In the genomic region with DNA sequence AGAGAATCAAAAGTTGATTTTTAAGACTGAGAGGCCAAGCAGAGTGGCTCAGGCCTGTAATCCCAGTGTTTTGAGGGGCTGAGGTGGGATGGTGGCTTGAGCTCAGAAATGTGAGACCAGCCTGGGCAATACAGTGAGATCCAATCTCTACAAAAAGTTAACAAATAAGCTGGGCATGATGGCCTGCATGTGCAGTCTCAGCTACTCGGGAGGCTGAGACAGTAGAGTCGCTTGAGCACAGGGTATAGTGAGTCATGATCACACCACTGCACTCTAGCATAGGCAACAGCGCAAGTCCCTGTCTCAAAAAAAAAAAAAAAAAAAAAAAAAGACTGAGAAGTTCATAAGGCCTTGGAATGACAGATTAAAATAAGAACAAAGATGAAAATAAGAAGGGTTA, we compare ENCODE assay signal across 23 cellular contexts.
DNase-seq lines count a peak whose midpoint lies in the region; ATAC-seq, FAIRE-seq and TF ChIP-seq lines count a peak whose summit lies in the region.
"Had no signal": no experiment of that assay in that cellular context is flagged by ENCODE, and none has a peak within 500 bp of the region (broad histone marks: within the 10 kb centered on the region; RNA-seq: fewer than 3 reads in every experiment).

No MANE protein-coding gene starts in this region.

- H3K18ac ChIP-seq in H1 (ENCODE audit: extremely low read depth, low read length) (no peak overlapping the region), mesenchymal stem cell (ENCODE audit: low read depth in 1 of 2, low read length in 2 of 2) (no peak overlapping the region)

- no peak overlapping the region for H4K91ac ChIP-seq in H1 (replicated peaks; ENCODE audit: insufficient read length, low read length)
- H4K91ac ChIP-seq in mesenchymal stem cell (ENCODE audit: low read length) = no peak overlapping the region

- H3K14ac ChIP-seq in H1 (ENCODE audit: insufficient read length) (no peak overlapping the region), mesenchymal stem cell (ENCODE audit: low read length in 2 of 2) (no peak overlapping the region)

- no peak overlapping the region for H3K56ac ChIP-seq in H1 (replicated peaks; ENCODE audit: insufficient read length, low read depth, low read length)

- no peaks in the 10 kb centered on the region for H3K9me3 ChIP-seq in H1 (ENCODE audit: insufficient read depth in 2 of 2, low read depth in 1 of 2, low read length in 1 of 2)
- peaks cover 7% of the 10 kb centered on the region for H3K9me3 ChIP-seq in mesenchymal stem cell (ENCODE audit: control insufficient read depth, low read length)
- H3K9me3 ChIP-seq: A549, MG63 had no signal

- CTCF ChIA-PET in H1 (lab: Charles Lee; ENCODE audit: partially characterized antibody) = interaction anchor here (0.7 kb wide), 1 partner anchor 53 kb away, joined by 3 read pairs; no protein-coding TSS in a partner anchor

- H3K79me2 ChIP-seq in H1 (ENCODE audit: control insufficient read depth in 1 of 2, insufficient read depth in 2 of 2, low read length in 2 of 2) = no peaks in the 10 kb centered on the region

- FAIRE-seq in H1 (lab: Jason Lieb, UNC) = no peak
- FAIRE-seq: A549, GM18507, H54, HepG2, K562 had no signal

- no peak overlapping the region for H3K9ac ChIP-seq in H1 (replicated peaks in 1 of 4; ENCODE audit: extremely low read depth in 1 of 4, low read depth in 3 of 4, low read length in 3 of 4)
- H3K9ac ChIP-seq in mesenchymal stem cell (ENCODE audit: low read length) = no peak overlapping the region

- H2AK5ac ChIP-seq in H1 (ENCODE audit: low read depth, low read length) (no peak overlapping the region), mesenchymal stem cell (ENCODE audit: low read length, severe bottlenecking) (no peak overlapping the region)

- H3K79me1 ChIP-seq in H1 (ENCODE audit: low read depth, low read length) (no peaks in the 10 kb centered on the region), mesenchymal stem cell (replicated peaks; ENCODE audit: low read length, poor library complexity, severe bottlenecking) (no peaks in the 10 kb centered on the region)

- H2BK20ac ChIP-seq in H1 (ENCODE audit: low read length) = no peak overlapping the region

- no peak for TF ChIP-seq EP300 in H1 (IDR thresholded peaks at IDR 0.05; ENCODE audit: borderline replicate concordance in 1 of 2, low read depth in 2 of 2, low read length in 2 of 2)

- H2BK15ac ChIP-seq in H1 (ENCODE audit: low read length) (no peak overlapping the region), mesenchymal stem cell (ENCODE audit: low read depth, poor library complexity, severe bottlenecking) (no peak overlapping the region)

- H3K4me3 ChIP-seq in H1 (ENCODE audit: extremely low read depth in 1 of 4, insufficient read depth in 2 of 4, low read depth in 3 of 4, low read length in 4 of 4) = no peak overlapping the region
- H3K4me3 ChIP-seq in mesenchymal stem cell (ENCODE audit: insufficient read depth in 1 of 2, low read depth in 1 of 2, low read length in 2 of 2) = no peak overlapping the region
- H3K4me3 ChIP-seq: A549, K562, MG63, PC-9 had no signal

- POLR2A ChIA-PET in H1 (lab: Charles Lee; ENCODE audit: partially characterized antibody) = no interaction called here

- WGBS in H1 (ENCODE audit: extremely low coverage in 1 of 2, insufficient coverage in 1 of 2, insufficient read length in 1 of 2, insufficient replicate concordance in 2 of 2, low coverage in 1 of 2, low lambda C conversion rate in 2 of 2, missing lambda C conversion rate in 1 of 2), 2 experiments = 64% methylated on average over 2 of the region's 3 CpGs; no CpG with 5 or more reads in 1 of the 2 experiments
- WGBS in mesenchymal stem cell = 86% methylated on average over 2 of the region's 3 CpGs

- H3K27ac ChIP-seq in H1 (ENCODE audit: low read depth, low read length) = no peak overlapping the region
- no peak overlapping the region for H3K27ac ChIP-seq in mesenchymal stem cell (ENCODE audit: low read length, poor library complexity, severe bottlenecking)
- H3K27ac ChIP-seq: A549, PC-9 had no signal

- H3K4me1 ChIP-seq in H1 (replicated peaks in 1 of 4; ENCODE audit: control insufficient read depth in 3 of 4, insufficient read depth in 4 of 4, low read length in 3 of 4) = no peaks in the 10 kb centered on the region
- no peaks in the 10 kb centered on the region for H3K4me1 ChIP-seq in mesenchymal stem cell (ENCODE audit: control insufficient read depth, insufficient read depth, low read depth, low read length)
- H3K4me1 ChIP-seq: A549 had no signal

- H3K23ac ChIP-seq in H1 (ENCODE audit: insufficient read length) (no peak overlapping the region), mesenchymal stem cell (ENCODE audit: low read length in 2 of 2) (no peak overlapping the region)

- H4K5ac ChIP-seq in H1 (ENCODE audit: insufficient read length, low read depth, low read length) = no peak overlapping the region

- H3K27me3 ChIP-seq in H1 (replicated peaks in 1 of 4; ENCODE audit: control insufficient read depth in 3 of 4, extremely low read depth in 1 of 4, insufficient read depth in 3 of 4, low read length in 3 of 4) (no peaks in the 10 kb centered on the region), mesenchymal stem cell (ENCODE audit: control insufficient read depth in 1 of 2, insufficient read depth in 1 of 2, low read length in 2 of 2) (no peaks in the 10 kb centered on the region)

- H2AFZ ChIP-seq in H1 (ENCODE audit: low read length) = no peak overlapping the region
- H2AFZ ChIP-seq in mesenchymal stem cell (ENCODE audit: low read depth, low read length) = no peak overlapping the region
- H2AFZ ChIP-seq: PC-9 had no signal

- ATAC-seq in GM21528 (IDR thresholded peaks at IDR 0.05; ENCODE audit: low FRiP score, unreplicated experiment) = no peak
- ATAC-seq: A549, HepG2, K562 had no signal

- H3K4ac ChIP-seq in H1 (replicated peaks; ENCODE audit: insufficient read length, low read depth, low read length) (no peak overlapping the region), mesenchymal stem cell (ENCODE audit: low read depth in 1 of 2, low read length in 2 of 2) (no peak overlapping the region)

- H2BK120ac ChIP-seq in H1 (replicated peaks; ENCODE audit: low read depth, low read length) (no peak overlapping the region), mesenchymal stem cell (ENCODE audit: low read depth, low read length) (no peak overlapping the region)

- no peak overlapping the region for H2BK5ac ChIP-seq in H1 (ENCODE audit: low read depth, low read length)
- no peak overlapping the region for H2BK5ac ChIP-seq in mesenchymal stem cell (ENCODE audit: low read depth, low read length, poor library complexity, severe bottlenecking)

- TF ChIP-seq RAD21 in H1 (IDR thresholded peaks at IDR 0.05 in 1 of 2, conservative IDR thresholded peaks at IDR 0.05 in 1 of 2; ENCODE audit: low read depth in 2 of 2, low read length in 2 of 2) = no peak

- no peaks in the 10 kb centered on the region for H3K23me2 ChIP-seq in H1 (ENCODE audit: low read depth, low read length)

- H2BK12ac ChIP-seq in H1 (ENCODE audit: low read depth, low read length) (peak overlapping the region; percentile 53; the same call in 1 of the 2 replicates), mesenchymal stem cell (ENCODE audit: low read length in 2 of 2) (no peak overlapping the region)

- no peak for TF ChIP-seq POLR2A in H1 (IDR thresholded peaks at IDR 0.05; ENCODE audit: control extremely low read depth in 1 of 2, low read depth in 2 of 2, low read length in 2 of 2)

- H3K4me2 ChIP-seq in H1 (ENCODE audit: insufficient read depth in 1 of 2, low read depth in 2 of 2, low read length in 2 of 2) (no peak overlapping the region), mesenchymal stem cell (ENCODE audit: low read length, poor library complexity, severe bottlenecking) (no peak overlapping the region)
- H3K4me2 ChIP-seq: A549, PC-9 had no signal

- H3K36me3 ChIP-seq in H1 (ENCODE audit: control insufficient read depth in 2 of 4, insufficient read depth in 4 of 4, low read length in 3 of 4) = no peaks in the 10 kb centered on the region
- H3K36me3 ChIP-seq in mesenchymal stem cell (ENCODE audit: control insufficient read depth in 1 of 2, insufficient read depth in 2 of 2, low read depth in 1 of 2, low read length in 2 of 2) = no peaks in the 10 kb centered on the region
- H3K36me3 ChIP-seq: MG63 had no signal

- no peaks in the 10 kb centered on the region for H4K20me1 ChIP-seq in H1 (replicated peaks in 1 of 2; ENCODE audit: control insufficient read depth in 1 of 2, insufficient read depth in 2 of 2, low read length in 2 of 2)

- no peak overlapping the region for H4K8ac ChIP-seq in H1 (ENCODE audit: extremely low read depth, insufficient read depth, low read length)
- no peak overlapping the region for H4K8ac ChIP-seq in mesenchymal stem cell (ENCODE audit: low read length)

- TF ChIP-seq CTCF in H1 (IDR thresholded peaks at IDR 0.05; ENCODE audit: control extremely low read depth in 1 of 3, insufficient read depth in 1 of 3, low read depth in 1 of 3, low read length in 3 of 3) = no peak

- peak; percentile 6 for DNase-seq in EL
- DNase-seq in HT1080 (ENCODE audit: low read depth) = peak; percentile 24
- no peak for DNase-seq in H1 (ENCODE audit: low read depth in 1 of 2, low spot score in 2 of 2)
- DNase-seq in mesenchymal stem cell = peak; percentile 34
- no peak for DNase-seq in SKM-1 (lab: John Stamatoyannopoulos, UW; ENCODE audit: unreplicated experiment)
- DNase-seq in DMS79 (lab: John Stamatoyannopoulos, UW) = no peak
- DNase-seq: DMS79 treated with DMSO at 0.1 percent for 48 hours, HFFc6, MG63, NCI-H1417 treated with DMSO at 0.1 percent for 48 hours, NCI-H187 treated with DMSO at 0.1 percent for 48 hours, NCI-H2107, NCI-H226, NCI-H510A treated with DMSO at 0.1 percent for 48 hours, NCI-H748 treated with DMSO at 0.1 percent for 48 hours, PC-9, T-helper 1 cell had no signal

TF ChIP-seq in H1, 55 proteins besides CTCF, POLR2A, EP300 and RAD21 (continues in another document):
- TF ChIP-seq SIX5 (IDR thresholded peaks at IDR 0.05; ENCODE audit: low read depth, low read length) (no peak), CBX8 (IDR thresholded peaks at IDR 0.05; ENCODE audit: borderline replicate concordance, low read depth, low read length) (no peak), CHD2 (IDR thresholded peaks at IDR 0.05; ENCODE audit: low read length) (no peak), FOSL1 (IDR thresholded peaks at IDR 0.05; ENCODE audit: insufficient read depth, low read depth, low read length) (no peak), RXRA (IDR thresholded peaks at IDR 0.05; ENCODE audit: insufficient read depth, low read depth, low read length) (no peak), SRF (IDR thresholded peaks at IDR 0.05; ENCODE audit: low read depth, low read length) (no peak), GABPA (IDR thresholded peaks at IDR 0.05; ENCODE audit: borderline replicate concordance, insufficient read depth, low read length) (no peak), BACH1 (IDR thresholded peaks at IDR 0.05; ENCODE audit: low read length) (no peak), BRCA1 (IDR thresholded peaks at IDR 0.05; ENCODE audit: low read depth, low read length) (no peak), BCL11A (IDR thresholded peaks at IDR 0.05; ENCODE audit: low read depth in 2 of 2, low read length in 2 of 2) (no peak)
- TF ChIP-seq, protein P1, sequence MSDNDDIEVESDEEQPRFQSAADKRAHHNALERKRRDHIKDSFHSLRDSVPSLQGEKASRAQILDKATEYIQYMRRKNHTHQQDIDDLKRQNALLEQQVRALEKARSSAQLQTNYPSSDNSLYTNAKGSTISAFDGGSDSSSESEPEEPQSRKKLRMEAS (IDR thresholded peaks at IDR 0.05) = no peak

Comparison
In these comparisons a context has a peak if more than half of its experiments do, and no peak if none do; other contexts are left out.
1. DNase-seq: peak in EL (single experiment), HT1080 (single experiment) and mesenchymal stem cell (single experiment); none in H1 (0 of 2), SKM-1 (single experiment) and DMS79 (single experiment).